6 cellular contexts compared by ENCODE assay signal in genomic region chr5:177403194-177403825, GRCh38. TPM values are rescaled to one million over a fixed set of nuclear protein-coding genes. Genes with fewer than 3 reads are reported as not detected.
DNase-seq lines count a peak whose midpoint lies in the region; ATAC-seq lines count a peak whose summit lies in the region.

No MANE protein-coding gene starts in this region.

- no peaks in the 10 kb centered on the region for H3K9me3 ChIP-seq in ES-I3 (ENCODE audit: control insufficient read depth, insufficient read depth, low read length)

- DNase-seq in stimulated activated CD4-positive, alpha-beta T cell treated with anti-CD3 and anti-CD28 coated beads, Interleukin-4, amount 100 ng/mL, for 48 hours (ENCODE audit: low read depth in 2 of 2): peak; percentile 28 to 30
- no peak for DNase-seq in retina

- no peaks in the 10 kb centered on the region for H3K36me3 ChIP-seq in ES-I3 (ENCODE audit: insufficient read depth, low read length)

- H3K27me3 Mint-ChIP-seq in T-helper 1 cell treated with Interleukin-12 subunit alpha and Interleukin-12 subunit beta and Interleukin-4 antibody, amounts not matched to agents 30 μg/mL and 1 μg/mL, for 36 hours (ENCODE audit: low read depth): peaks cover 56% of the 10 kb centered on the region

- H3K36me3 Mint-ChIP-seq in T-helper 1 cell treated with Interleukin-12 subunit alpha and Interleukin-12 subunit beta and Interleukin-4 antibody, amounts not matched to agents 30 μg/mL and 1 μg/mL, for 36 hours (ENCODE audit: low read depth): no peaks in the 10 kb centered on the region

- peak overlapping the region; percentile 64 for H3K9ac ChIP-seq in ES-I3 (ENCODE audit: low read depth, low read length)

- peak overlapping the region; percentile 77 for H3K4me3 Mint-ChIP-seq in T-helper 1 cell treated with Interleukin-12 subunit alpha and Interleukin-12 subunit beta and Interleukin-4 antibody, amounts not matched to agents 30 μg/mL and 1 μg/mL, for 36 hours

- ATAC-seq in HG02588 (IDR thresholded peaks at IDR 0.05; ENCODE audit: unreplicated experiment) (peak; percentile 16), esophagus mucosa (peak; percentile 43)

- H3K4me1 Mint-ChIP-seq in T-helper 1 cell treated with Interleukin-12 subunit alpha and Interleukin-12 subunit beta and Interleukin-4 antibody, amounts not matched to agents 30 μg/mL and 1 μg/mL, for 36 hours (ENCODE audit: low read depth): peaks cover 11% of the 10 kb centered on the region

- H3K27ac Mint-ChIP-seq in T-helper 1 cell treated with Interleukin-12 subunit alpha and Interleukin-12 subunit beta and Interleukin-4 antibody, amounts not matched to agents 30 μg/mL and 1 μg/mL, for 36 hours: no peak overlapping the region

- H3K9me3 Mint-ChIP-seq in T-helper 1 cell treated with Interleukin-12 subunit alpha and Interleukin-12 subunit beta and Interleukin-4 antibody, amounts not matched to agents 30 μg/mL and 1 μg/mL, for 36 hours: no peaks in the 10 kb centered on the region

- no peaks in the 10 kb centered on the region; the same call in 1 of the 2 replicates for H3K4me1 ChIP-seq in ES-I3 (ENCODE audit: insufficient read depth, low read length)

RNA-seq across cellular contexts. Expression of gene PFN3, which starts 2.8 kb away (rescaled TPM):
- total RNA-seq in esophagus mucosa: not detected

RNA-seq across cellular contexts. Expression of gene F12, which starts 6.1 kb away (rescaled TPM):
- total RNA-seq in esophagus mucosa: 32.8 TPM

RNA-seq across cellular contexts. Expression of gene SLC34A1, which starts 19.1 kb away (rescaled TPM):
- total RNA-seq in esophagus mucosa: 0.60 TPM

RNA-seq across cellular contexts. Expression of gene GRK6, which starts 23.2 kb away (rescaled TPM):
- 26.6 TPM for total RNA-seq in esophagus mucosa

RNA-seq across cellular contexts. Expression of gene PRR7, which starts 43.3 kb away (rescaled TPM):
- 4.3 TPM for total RNA-seq in esophagus mucosa
